Comparison of ENCODE assay signal across 12 cellular contexts in genomic region chr2:36246320-36246990, GRCh38.
DNase-seq lines count a peak whose midpoint lies in the region; ATAC-seq, FAIRE-seq and TF ChIP-seq lines count a peak whose summit lies in the region.
"Had no signal": no experiment of that assay in that cellular context is flagged by ENCODE, and none has a peak within 500 bp of the region (broad histone marks: within the 10 kb centered on the region; RNA-seq: fewer than 3 reads in every experiment).

No MANE protein-coding gene starts in this region.

- no peak overlapping the region for H3K4me3 ChIP-seq in WERI-Rb-1 (ENCODE audit: low read depth, low read length)

- no peaks in the 10 kb centered on the region for H3K27me3 Mint-ChIP-seq in activated naive CD4-positive, alpha-beta T cell treated with anti-CD3 and anti-CD28 coated beads, Interleukin-2, amount 10 ng/mL, durations not matched to agents 7 days and 5 days

- H3K9me3 Mint-ChIP-seq in activated naive CD4-positive, alpha-beta T cell treated with anti-CD3 and anti-CD28 coated beads, Interleukin-2, amount 10 ng/mL, durations not matched to agents 7 days and 5 days: peaks cover 10% of the 10 kb centered on the region

- intact Hi-C loops in Right ventricle myocardium superior (cut with DNase I): no loop called here

- peaks cover 26% of the 10 kb centered on the region for H3K36me3 Mint-ChIP-seq in activated naive CD4-positive, alpha-beta T cell treated with anti-CD3 and anti-CD28 coated beads, Interleukin-2, amount 10 ng/mL, durations not matched to agents 7 days and 5 days

- no peak for FAIRE-seq in urothelium cell line (lab: Jason Lieb, UNC)
- FAIRE-seq: colon had no signal

- no peak for TF ChIP-seq CTCF in WERI-Rb-1 (IDR thresholded peaks at IDR 0.05; ENCODE audit: low read depth, low read length)

- peaks cover 66% of the 10 kb centered on the region for H3K4me1 Mint-ChIP-seq in activated naive CD4-positive, alpha-beta T cell treated with anti-CD3 and anti-CD28 coated beads, Interleukin-2, amount 10 ng/mL, durations not matched to agents 7 days and 5 days

- no peaks in the 10 kb centered on the region for H3K27me3 ChIP-seq in WERI-Rb-1 (ENCODE audit: insufficient read depth, low read depth, severe bottlenecking)
- H3K27me3 ChIP-seq: BE2C had no signal

- DNase-seq in activated naive CD4-positive, alpha-beta T cell treated with anti-CD3 and anti-CD28 coated beads, Interleukin-2, amount 10 ng/mL, durations not matched to agents 7 days and 5 days: no peak
- no peak for DNase-seq in activated naive CD4-positive, alpha-beta T cell treated with anti-CD3 and anti-CD28 coated beads, Interleukin-2, amount 50 U/mL, for 16 hours
- DNase-seq in SKM-1 (lab: John Stamatoyannopoulos, UW; ENCODE audit: unreplicated experiment): peak; percentile 48
- peak; percentile 44 for DNase-seq in urothelium cell line (ENCODE audit: low spot score)
- DNase-seq in WERI-Rb-1: no peak
- no peak for DNase-seq in stimulated activated naive CD4-positive, alpha-beta T cell treated with Interleukin-2 at 50 U/mL for 16 hours (lab: John Stamatoyannopoulos, UW)
- no peak for DNase-seq in Right ventricle myocardium superior
- DNase-seq: BE2C, NCI-H69 had no signal

- H3K27ac Mint-ChIP-seq in activated naive CD4-positive, alpha-beta T cell treated with anti-CD3 and anti-CD28 coated beads, Interleukin-2, amount 10 ng/mL, durations not matched to agents 7 days and 5 days: peak overlapping the region; percentile 95

- ATAC-seq in HG02981 (IDR thresholded peaks at IDR 0.05; ENCODE audit: unreplicated experiment) (peak; percentile 80), Right ventricle myocardium superior (ENCODE audit: poor library complexity) (no peak)

- H3K9me3 ChIP-seq in WERI-Rb-1 (ENCODE audit: severe bottlenecking): no peaks in the 10 kb centered on the region
- H3K9me3 ChIP-seq: BE2C had no signal

- H3K4me3 Mint-ChIP-seq in activated naive CD4-positive, alpha-beta T cell treated with anti-CD3 and anti-CD28 coated beads, Interleukin-2, amount 10 ng/mL, durations not matched to agents 7 days and 5 days: peak overlapping the region; percentile 55
- H3K4me3 Mint-ChIP-seq: neural crest cell had no signal

- H3K27ac ChIP-seq in WERI-Rb-1: no peak overlapping the region

- CTCF ChIA-PET in activated naive CD4-positive, alpha-beta T cell treated with anti-CD3 and anti-CD28 coated beads, Interleukin-2, amount 10 ng/mL, durations not matched to agents 7 days and 5 days (lab: Charles Lee): interaction anchor here (0.9 kb wide), 2 partner anchors 45 to 106 kb away, joined by 3 read pairs; no protein-coding TSS in a partner anchor

- no peaks in the 10 kb centered on the region for H3K36me3 ChIP-seq in WERI-Rb-1
- H3K36me3 ChIP-seq: BE2C had no signal

Comparison
In these comparisons a context has a peak if more than half of its experiments do, and no peak if none do; other contexts are left out.
1. DNase-seq: peak in SKM-1 (single experiment) and urothelium cell line (single experiment); none in activated naive CD4-positive, alpha-beta T cell treated with anti-CD3 and anti-CD28 coated beads, Interleukin-2, amount 10 ng/mL, durations not matched to agents 7 days and 5 days (single experiment), activated naive CD4-positive, alpha-beta T cell treated with anti-CD3 and anti-CD28 coated beads, Interleukin-2, amount 50 U/mL, for 16 hours (single experiment), WERI-Rb-1 (single experiment), stimulated activated naive CD4-positive, alpha-beta T cell treated with Interleukin-2 at 50 U/mL for 16 hours (single experiment) and Right ventricle myocardium superior (single experiment).